ENCODE assay signal across 8 cellular contexts in genomic region chr20:11027224-11027623, GRCh38.
"Had no signal": no experiment of that assay in that cellular context is flagged by ENCODE, and none has a peak within 500 bp of the region (broad histone marks: within the 10 kb centered on the region; RNA-seq: fewer than 3 reads in every experiment).

No MANE protein-coding gene starts in this region.

- DNase-seq: IMR-90, KBM-7, KG1 had no signal

- H3K4me2 ChIP-seq: KMS-11 had no signal

- ATAC-seq: K562 had no signal

- FAIRE-seq: HTR-8/SVneo, K562 had no signal

- H3K27ac ChIP-seq: HL-60, KMS-11 had no signal

- H3K9ac ChIP-seq: KMS-11 had no signal

- H3K36me3 Mint-ChIP-seq: IgD-negative memory B cell had no signal

- H3K4me1 Mint-ChIP-seq: IgD-negative memory B cell had no signal

- H3K4me3 ChIP-seq: K562 had no signal

- H3K4me3 Mint-ChIP-seq: IgD-negative memory B cell had no signal

- H3K27me3 Mint-ChIP-seq: IgD-negative memory B cell had no signal
